Comparison of ENCODE assay signal across 9 cellular contexts in the genomic region with DNA sequence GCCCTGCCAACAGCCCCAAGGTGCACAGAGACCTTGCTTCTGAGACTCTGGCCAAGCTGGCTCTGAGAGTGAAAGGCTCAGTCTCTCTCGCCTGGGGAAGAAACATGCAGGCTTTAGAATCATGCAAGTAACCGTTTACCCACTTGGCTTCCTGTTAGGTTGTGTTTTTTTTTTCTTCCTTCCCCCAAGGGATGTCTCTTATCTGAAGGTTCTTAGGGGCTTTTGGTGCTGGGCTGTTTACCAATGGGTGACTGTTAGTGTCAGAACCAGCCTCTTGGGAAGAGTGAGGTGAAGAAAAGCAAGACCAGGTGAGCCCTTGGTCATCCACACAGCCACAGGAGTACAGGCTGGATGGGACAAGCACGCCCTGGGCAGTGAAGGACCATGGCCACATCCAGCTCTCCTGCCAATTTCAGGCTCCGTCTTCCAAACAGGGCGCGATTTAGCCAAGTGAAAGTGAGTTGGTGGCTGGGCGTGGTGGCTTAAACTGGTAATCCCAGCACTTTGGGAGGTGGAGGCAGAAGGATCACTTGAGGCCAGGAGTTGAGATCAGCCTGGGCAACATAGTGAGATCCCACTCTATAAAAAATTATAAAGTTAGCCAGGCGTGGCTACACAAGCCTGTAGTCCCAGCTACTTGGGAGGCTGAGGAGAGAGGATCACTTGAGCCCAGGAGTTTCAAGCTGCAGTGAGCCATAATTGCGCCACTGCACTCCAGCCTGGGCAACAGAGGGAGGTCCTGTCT.
A peak's percentile ranks its signal among the peaks of the same experiment; 100 is the strongest.
DNase-seq lines count a peak whose midpoint lies in the region; ATAC-seq and TF ChIP-seq lines count a peak whose summit lies in the region.
"Had no signal": no experiment of that assay in that cellular context is flagged by ENCODE, and none has a peak within 500 bp of the region (broad histone marks: within the 10 kb centered on the region; RNA-seq: fewer than 3 reads in every experiment).

No MANE protein-coding gene starts in this region.

- H3K4me1 ChIP-seq in CD4-positive, CD25-positive, alpha-beta regulatory T cell (ENCODE audit: control insufficient read depth, insufficient read depth, low read length, poor library complexity, severe bottlenecking): peaks cover 35% of the 10 kb centered on the region

- H3K9me3 Mint-ChIP-seq in CD4-positive, CD25-positive, alpha-beta regulatory T cell: no peaks in the 10 kb centered on the region
- H3K9me3 Mint-ChIP-seq in activated B cell treated with CpG ODN at 0.5 μM for 24 hours: no peaks in the 10 kb centered on the region

- POLR2A ChIA-PET in activated B cell treated with CpG ODN at 0.5 μM for 24 hours (lab: Charles Lee): interaction anchor here (0.5 kb wide), 1 partner anchor 543 kb away, joined by 3 read pairs; no protein-coding TSS in a partner anchor

- no peaks in the 10 kb centered on the region for H3K36me3 ChIP-seq in CD4-positive, CD25-positive, alpha-beta regulatory T cell (ENCODE audit: control insufficient read depth, insufficient read depth, low read length)
- H3K36me3 ChIP-seq: stomach had no signal

- no peaks in the 10 kb centered on the region for H3K9me3 ChIP-seq in CD4-positive, CD25-positive, alpha-beta regulatory T cell (ENCODE audit: control insufficient read depth in 2 of 2, low read length in 2 of 2)
- H3K9me3 ChIP-seq: stomach had no signal

- CTCF ChIA-PET in activated B cell treated with CpG ODN at 0.5 μM for 24 hours (lab: Charles Lee): no interaction called here

- H3K4me3 Mint-ChIP-seq in CD4-positive, CD25-positive, alpha-beta regulatory T cell: peak overlapping the region; percentile 57 to 88 (median 70)
- peak overlapping the region; percentile 62 for H3K4me3 Mint-ChIP-seq in activated B cell treated with CpG ODN at 0.5 μM for 24 hours

- TF ChIP-seq CTCF in activated B cell treated with CpG ODN at 0.5 μM for 24 hours (IDR thresholded peaks at IDR 0.05): no peak

- H3K27ac Mint-ChIP-seq in CD4-positive, CD25-positive, alpha-beta regulatory T cell: peak overlapping the region; percentile 53 to 76 (median 72)
- H3K27ac Mint-ChIP-seq in activated B cell treated with CpG ODN at 0.5 μM for 24 hours: peak overlapping the region; percentile 32

- peaks cover 2 to 31% (median 18%) of the 10 kb centered on the region in 4 donors for H3K4me1 Mint-ChIP-seq in CD4-positive, CD25-positive, alpha-beta regulatory T cell
- peaks cover 44% of the 10 kb centered on the region for H3K4me1 Mint-ChIP-seq in activated B cell treated with CpG ODN at 0.5 μM for 24 hours

- peak overlapping the region; percentile 21 for H3K4me3 ChIP-seq in CD4-positive, CD25-positive, alpha-beta regulatory T cell (ENCODE audit: low read depth, low read length)
- H3K4me3 ChIP-seq: stomach had no signal

- H3K27ac ChIP-seq in CD4-positive, CD25-positive, alpha-beta regulatory T cell (ENCODE audit: insufficient read depth, low read length, poor library complexity, severe bottlenecking): no peak overlapping the region
- H3K27ac ChIP-seq: stomach had no signal

- H3K27me3 Mint-ChIP-seq in CD4-positive, CD25-positive, alpha-beta regulatory T cell: no peaks in the 10 kb centered on the region
- no peaks in the 10 kb centered on the region for H3K27me3 Mint-ChIP-seq in activated B cell treated with CpG ODN at 0.5 μM for 24 hours

- DNase-seq in CD4-positive, CD25-positive, alpha-beta regulatory T cell: peak in 1 of 3 donors; percentile 76
- DNase-seq in activated B cell treated with CpG ODN at 0.5 μM for 24 hours (no peak), DMS153 treated with DMSO at 0.1 percent for 48 hours (lab: John Stamatoyannopoulos, UW; ENCODE audit: unreplicated experiment) (no peak), cortex of kidney (lab: John Stamatoyannopoulos, UW) (no peak), NCI-H146 treated with DMSO at 0.1 percent for 48 hours (lab: John Stamatoyannopoulos, UW; ENCODE audit: unreplicated experiment) (no peak)
- DNase-seq: stomach had no signal

- intact Hi-C loops in activated B cell treated with CpG ODN at 0.5 μM for 24 hours (cut with micrococcal nuclease): loop anchor here (5.0 to 10.0 kb wide), 2 partner anchors 54 to 654 kb away; a partner anchor contains a TSS

- no peaks in the 10 kb centered on the region for H3K27me3 ChIP-seq in CD4-positive, CD25-positive, alpha-beta regulatory T cell (ENCODE audit: control insufficient read depth, insufficient read depth, low read length)

- peak in 1 of 2 donors; percentile 29 for ATAC-seq in CD4-positive, CD25-positive, alpha-beta regulatory T cell (ENCODE audit: low read depth in 2 of 2)
- ATAC-seq in GM18868 (IDR thresholded peaks at IDR 0.05; ENCODE audit: unreplicated experiment): peak; percentile 46
- ATAC-seq in HG03460 (IDR thresholded peaks at IDR 0.05; ENCODE audit: unreplicated experiment): peak; percentile 61
- peak; percentile 70 for ATAC-seq in activated B cell treated with CpG ODN at 0.5 μM for 24 hours (ENCODE audit: low read depth)
- no peak for ATAC-seq in GM19395 (IDR thresholded peaks at IDR 0.05; ENCODE audit: unreplicated experiment)

- H3K36me3 Mint-ChIP-seq in CD4-positive, CD25-positive, alpha-beta regulatory T cell: no peaks in the 10 kb centered on the region
- H3K36me3 Mint-ChIP-seq in activated B cell treated with CpG ODN at 0.5 μM for 24 hours (ENCODE audit: low read depth): no peaks in the 10 kb centered on the region
